Comparison of ENCODE assay signal across 1 cellular context in genomic region chr2:71783215-71783614, GRCh38.
TF ChIP-seq lines count a peak whose summit lies in the region.

No MANE protein-coding gene starts in this region.

TF ChIP-seq in GM23338, 12 proteins besides CTCF, POLR2A, EP300 and RAD21 (continued from another document):
- TF ChIP-seq REST (IDR thresholded peaks at IDR 0.05; ENCODE audit: unreplicated experiment) (no peak), ZNF462 (CRISPR knock-in tag; IDR thresholded peaks at IDR 0.05) (no peak)
TF ChIP-seq in GM23338: peak in this region for 0.
